Comparison of ENCODE assay signal across 1 cellular context in genomic region chr3:10459954-10460754, GRCh38.
A peak's percentile ranks its signal among the peaks of the same experiment; 100 is the strongest.
TF ChIP-seq lines count a peak whose summit lies in the region.

No MANE protein-coding gene starts in this region.

TF ChIP-seq in WTC11, 78 proteins besides CTCF, POLR2A, EP300 and RAD21 (continued from another document and continues in another):
- TF ChIP-seq ATF2 (CRISPR knock-in tag; IDR thresholded peaks at IDR 0.05; ENCODE audit: borderline replicate concordance, low read depth): peak; percentile 97
- TF ChIP-seq TEAD1 (CRISPR knock-in tag; IDR thresholded peaks at IDR 0.05): peak; percentile 100
- TF ChIP-seq ZNF671 (CRISPR knock-in tag; IDR thresholded peaks at IDR 0.05): peak; percentile 95; the same call in 1 of the 2 replicates
- TF ChIP-seq FOXK1 (CRISPR knock-in tag; IDR thresholded peaks at IDR 0.05): peak; percentile 99
- TF ChIP-seq, protein P1, sequence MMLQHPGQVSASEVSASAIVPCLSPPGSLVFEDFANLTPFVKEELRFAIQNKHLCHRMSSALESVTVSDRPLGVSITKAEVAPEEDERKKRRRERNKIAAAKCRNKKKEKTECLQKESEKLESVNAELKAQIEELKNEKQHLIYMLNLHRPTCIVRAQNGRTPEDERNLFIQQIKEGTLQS (CRISPR knock-in tag; conservative IDR thresholded peaks at IDR 0.05): peak; percentile 96
- peak; percentile 99 for TF ChIP-seq JUN (CRISPR knock-in tag; IDR thresholded peaks at IDR 0.05)
- peak; percentile 97 for TF ChIP-seq NR3C1 (CRISPR knock-in tag; conservative IDR thresholded peaks at IDR 0.05; ENCODE audit: low read depth)
- TF ChIP-seq TP53 (CRISPR knock-in tag; IDR thresholded peaks at IDR 0.05): peak; percentile 99
- TF ChIP-seq GRHL2 (CRISPR knock-in tag; IDR thresholded peaks at IDR 0.05; ENCODE audit: insufficient replicate concordance, severe bottlenecking): no peak
- TF ChIP-seq SMAD4 (CRISPR knock-in tag; IDR thresholded peaks at IDR 0.05): peak; percentile 99
- peak; percentile 100 for TF ChIP-seq SMAD3 (CRISPR knock-in tag; IDR thresholded peaks at IDR 0.05; ENCODE audit: borderline replicate concordance)
- TF ChIP-seq, protein P2, sequence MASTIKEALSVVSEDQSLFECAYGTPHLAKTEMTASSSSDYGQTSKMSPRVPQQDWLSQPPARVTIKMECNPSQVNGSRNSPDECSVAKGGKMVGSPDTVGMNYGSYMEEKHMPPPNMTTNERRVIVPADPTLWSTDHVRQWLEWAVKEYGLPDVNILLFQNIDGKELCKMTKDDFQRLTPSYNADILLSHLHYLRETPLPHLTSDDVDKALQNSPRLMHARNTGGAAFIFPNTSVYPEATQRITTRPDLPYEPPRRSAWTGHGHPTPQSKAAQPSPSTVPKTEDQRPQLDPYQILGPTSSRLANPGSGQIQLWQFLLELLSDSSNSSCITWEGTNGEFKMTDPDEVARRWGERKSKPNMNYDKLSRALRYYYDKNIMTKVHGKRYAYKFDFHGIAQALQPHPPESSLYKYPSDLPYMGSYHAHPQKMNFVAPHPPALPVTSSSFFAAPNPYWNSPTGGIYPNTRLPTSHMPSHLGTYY (CRISPR knock-in tag; IDR thresholded peaks at IDR 0.05): peak; percentile 97
- TF ChIP-seq FOXJ3 (CRISPR knock-in tag; IDR thresholded peaks at IDR 0.05; ENCODE audit: borderline replicate concordance): peak; percentile 95
- TF ChIP-seq ZNF138 (CRISPR knock-in tag; conservative IDR thresholded peaks at IDR 0.05): peak; percentile 98
- peak; percentile 99 for TF ChIP-seq CREB1 (CRISPR knock-in tag; IDR thresholded peaks at IDR 0.05)
- TF ChIP-seq, protein P3, sequence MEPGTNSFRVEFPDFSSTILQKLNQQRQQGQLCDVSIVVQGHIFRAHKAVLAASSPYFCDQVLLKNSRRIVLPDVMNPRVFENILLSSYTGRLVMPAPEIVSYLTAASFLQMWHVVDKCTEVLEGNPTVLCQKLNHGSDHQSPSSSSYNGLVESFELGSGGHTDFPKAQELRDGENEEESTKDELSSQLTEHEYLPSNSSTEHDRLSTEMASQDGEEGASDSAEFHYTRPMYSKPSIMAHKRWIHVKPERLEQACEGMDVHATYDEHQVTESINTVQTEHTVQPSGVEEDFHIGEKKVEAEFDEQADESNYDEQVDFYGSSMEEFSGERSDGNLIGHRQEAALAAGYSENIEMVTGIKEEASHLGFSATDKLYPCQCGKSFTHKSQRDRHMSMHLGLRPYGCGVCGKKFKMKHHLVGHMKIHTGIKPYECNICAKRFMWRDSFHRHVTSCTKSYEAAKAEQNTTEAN (CRISPR knock-in tag; IDR thresholded peaks at IDR 0.05): peak; percentile 99
- peak; percentile 100 for TF ChIP-seq FOXP4 (CRISPR knock-in tag; IDR thresholded peaks at IDR 0.05)
- TF ChIP-seq USF1 (CRISPR knock-in tag; IDR thresholded peaks at IDR 0.05): peak; percentile 94
- TF ChIP-seq CDX4 (CRISPR knock-in tag; IDR thresholded peaks at IDR 0.05; ENCODE audit: borderline replicate concordance): no peak
- TF ChIP-seq RORB (CRISPR knock-in tag; IDR thresholded peaks at IDR 0.05): no peak
- peak; percentile 99 for TF ChIP-seq NFE2L1 (CRISPR knock-in tag; IDR thresholded peaks at IDR 0.05)
- peak; percentile 98 for TF ChIP-seq IRF2 (CRISPR knock-in tag; IDR thresholded peaks at IDR 0.05; ENCODE audit: borderline replicate concordance, low read depth)
- TF ChIP-seq, protein P4, sequence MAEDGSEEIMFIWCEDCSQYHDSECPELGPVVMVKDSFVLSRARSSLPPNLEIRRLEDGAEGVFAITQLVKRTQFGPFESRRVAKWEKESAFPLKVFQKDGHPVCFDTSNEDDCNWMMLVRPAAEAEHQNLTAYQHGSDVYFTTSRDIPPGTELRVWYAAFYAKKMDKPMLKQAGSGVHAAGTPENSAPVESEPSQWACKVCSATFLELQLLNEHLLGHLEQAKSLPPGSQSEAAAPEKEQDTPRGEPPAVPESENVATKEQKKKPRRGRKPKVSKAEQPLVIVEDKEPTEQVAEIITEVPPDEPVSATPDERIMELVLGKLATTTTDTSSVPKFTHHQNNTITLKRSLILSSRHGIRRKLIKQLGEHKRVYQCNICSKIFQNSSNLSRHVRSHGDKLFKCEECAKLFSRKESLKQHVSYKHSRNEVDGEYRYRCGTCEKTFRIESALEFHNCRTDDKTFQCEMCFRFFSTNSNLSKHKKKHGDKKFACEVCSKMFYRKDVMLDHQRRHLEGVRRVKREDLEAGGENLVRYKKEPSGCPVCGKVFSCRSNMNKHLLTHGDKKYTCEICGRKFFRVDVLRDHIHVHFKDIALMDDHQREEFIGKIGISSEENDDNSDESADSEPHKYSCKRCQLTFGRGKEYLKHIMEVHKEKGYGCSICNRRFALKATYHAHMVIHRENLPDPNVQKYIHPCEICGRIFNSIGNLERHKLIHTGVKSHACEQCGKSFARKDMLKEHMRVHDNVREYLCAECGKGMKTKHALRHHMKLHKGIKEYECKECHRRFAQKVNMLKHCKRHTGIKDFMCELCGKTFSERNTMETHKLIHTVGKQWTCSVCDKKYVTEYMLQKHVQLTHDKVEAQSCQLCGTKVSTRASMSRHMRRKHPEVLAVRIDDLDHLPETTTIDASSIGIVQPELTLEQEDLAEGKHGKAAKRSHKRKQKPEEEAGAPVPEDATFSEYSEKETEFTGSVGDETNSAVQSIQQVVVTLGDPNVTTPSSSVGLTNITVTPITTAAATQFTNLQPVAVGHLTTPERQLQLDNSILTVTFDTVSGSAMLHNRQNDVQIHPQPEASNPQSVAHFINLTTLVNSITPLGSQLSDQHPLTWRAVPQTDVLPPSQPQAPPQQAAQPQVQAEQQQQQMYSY (CRISPR knock-in tag; IDR thresholded peaks at IDR 0.05): peak; percentile 84
- TF ChIP-seq MYBL2 (CRISPR knock-in tag; IDR thresholded peaks at IDR 0.05): peak; percentile 98
- peak; percentile 95 for TF ChIP-seq CREM (CRISPR knock-in tag; IDR thresholded peaks at IDR 0.05)
- TF ChIP-seq ZBTB21 (CRISPR knock-in tag; IDR thresholded peaks at IDR 0.05; ENCODE audit: borderline replicate concordance): peak; percentile 98
- TF ChIP-seq ZNF121 (CRISPR knock-in tag; IDR thresholded peaks at IDR 0.05): peak; percentile 96
- TF ChIP-seq ZNF425 (CRISPR knock-in tag; conservative IDR thresholded peaks at IDR 0.05): peak; percentile 83
- peak; percentile 99; the same call in 1 of the 2 replicates for TF ChIP-seq PREB (CRISPR knock-in tag; IDR thresholded peaks at IDR 0.05; ENCODE audit: borderline replicate concordance)
- TF ChIP-seq JAZF1 (CRISPR knock-in tag; IDR thresholded peaks at IDR 0.05): no peak
- peak; percentile 99 for TF ChIP-seq ETV6 (CRISPR knock-in tag; IDR thresholded peaks at IDR 0.05)
- TF ChIP-seq, protein P5, sequence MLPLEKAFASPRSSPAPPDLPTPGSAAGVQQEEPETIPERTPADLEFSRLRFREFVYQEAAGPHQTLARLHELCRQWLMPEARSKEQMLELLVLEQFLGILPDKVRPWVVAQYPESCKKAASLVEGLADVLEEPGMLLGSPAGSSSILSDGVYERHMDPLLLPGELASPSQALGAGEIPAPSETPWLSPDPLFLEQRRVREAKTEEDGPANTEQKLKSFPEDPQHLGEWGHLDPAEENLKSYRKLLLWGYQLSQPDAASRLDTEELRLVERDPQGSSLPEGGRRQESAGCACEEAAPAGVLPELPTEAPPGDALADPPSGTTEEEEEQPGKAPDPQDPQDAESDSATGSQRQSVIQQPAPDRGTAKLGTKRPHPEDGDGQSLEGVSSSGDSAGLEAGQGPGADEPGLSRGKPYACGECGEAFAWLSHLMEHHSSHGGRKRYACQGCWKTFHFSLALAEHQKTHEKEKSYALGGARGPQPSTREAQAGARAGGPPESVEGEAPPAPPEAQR (CRISPR knock-in tag; IDR thresholded peaks at IDR 0.05): peak; percentile 98
- TF ChIP-seq, protein P6, sequence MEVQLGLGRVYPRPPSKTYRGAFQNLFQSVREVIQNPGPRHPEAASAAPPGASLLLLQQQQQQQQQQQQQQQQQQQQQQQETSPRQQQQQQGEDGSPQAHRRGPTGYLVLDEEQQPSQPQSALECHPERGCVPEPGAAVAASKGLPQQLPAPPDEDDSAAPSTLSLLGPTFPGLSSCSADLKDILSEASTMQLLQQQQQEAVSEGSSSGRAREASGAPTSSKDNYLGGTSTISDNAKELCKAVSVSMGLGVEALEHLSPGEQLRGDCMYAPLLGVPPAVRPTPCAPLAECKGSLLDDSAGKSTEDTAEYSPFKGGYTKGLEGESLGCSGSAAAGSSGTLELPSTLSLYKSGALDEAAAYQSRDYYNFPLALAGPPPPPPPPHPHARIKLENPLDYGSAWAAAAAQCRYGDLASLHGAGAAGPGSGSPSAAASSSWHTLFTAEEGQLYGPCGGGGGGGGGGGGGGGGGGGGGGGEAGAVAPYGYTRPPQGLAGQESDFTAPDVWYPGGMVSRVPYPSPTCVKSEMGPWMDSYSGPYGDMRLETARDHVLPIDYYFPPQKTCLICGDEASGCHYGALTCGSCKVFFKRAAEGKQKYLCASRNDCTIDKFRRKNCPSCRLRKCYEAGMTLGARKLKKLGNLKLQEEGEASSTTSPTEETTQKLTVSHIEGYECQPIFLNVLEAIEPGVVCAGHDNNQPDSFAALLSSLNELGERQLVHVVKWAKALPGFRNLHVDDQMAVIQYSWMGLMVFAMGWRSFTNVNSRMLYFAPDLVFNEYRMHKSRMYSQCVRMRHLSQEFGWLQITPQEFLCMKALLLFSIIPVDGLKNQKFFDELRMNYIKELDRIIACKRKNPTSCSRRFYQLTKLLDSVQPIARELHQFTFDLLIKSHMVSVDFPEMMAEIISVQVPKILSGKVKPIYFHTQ (CRISPR knock-in tag; IDR thresholded peaks at IDR 0.05): no peak
- TF ChIP-seq NFATC4 (CRISPR knock-in tag; IDR thresholded peaks at IDR 0.05): 0 out of 2 replicates have a peak, but pooled peaks have one; percentile 64
- TF ChIP-seq MAX (CRISPR knock-in tag; IDR thresholded peaks at IDR 0.05): peak; percentile 98
- peak; percentile 99 for TF ChIP-seq ZNF219 (CRISPR knock-in tag; IDR thresholded peaks at IDR 0.05; ENCODE audit: borderline replicate concordance)
